8 cellular contexts compared by ENCODE assay signal in the genomic region with DNA sequence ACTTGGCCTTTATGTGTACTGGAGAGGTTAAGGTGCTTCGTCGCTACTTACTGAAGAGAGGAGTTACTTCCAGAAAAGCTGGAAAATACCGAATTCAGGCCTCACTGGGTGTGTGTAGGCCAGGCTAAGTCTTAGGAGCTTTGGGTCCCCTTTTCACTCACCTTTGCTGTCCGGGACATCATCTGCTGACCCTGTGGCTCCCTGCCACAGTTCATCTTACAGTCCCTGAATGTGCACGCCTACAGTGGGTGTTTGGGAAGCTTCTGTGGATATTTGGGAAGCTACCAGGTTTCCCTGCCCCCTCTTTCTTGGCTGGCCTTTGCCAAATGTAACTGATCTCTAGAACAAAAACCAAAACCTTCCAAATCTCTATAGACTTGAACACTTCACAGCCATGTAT.
"Had no signal": no experiment of that assay in that cellular context is flagged by ENCODE, and none has a peak within 500 bp of the region (broad histone marks: within the 10 kb centered on the region; RNA-seq: fewer than 3 reads in every experiment).

No MANE protein-coding gene starts in this region.

- DNase-seq: GDM1, GF-D8 had no signal

- FAIRE-seq: G401.6, GM12878, GM12891, GM12892, GM18507, GM19239 had no signal

- ATAC-seq: GM12878 had no signal

- H3K4me3 ChIP-seq: GM12878 had no signal
